ENCODE assay signal across 19 cellular contexts in the genomic region with DNA sequence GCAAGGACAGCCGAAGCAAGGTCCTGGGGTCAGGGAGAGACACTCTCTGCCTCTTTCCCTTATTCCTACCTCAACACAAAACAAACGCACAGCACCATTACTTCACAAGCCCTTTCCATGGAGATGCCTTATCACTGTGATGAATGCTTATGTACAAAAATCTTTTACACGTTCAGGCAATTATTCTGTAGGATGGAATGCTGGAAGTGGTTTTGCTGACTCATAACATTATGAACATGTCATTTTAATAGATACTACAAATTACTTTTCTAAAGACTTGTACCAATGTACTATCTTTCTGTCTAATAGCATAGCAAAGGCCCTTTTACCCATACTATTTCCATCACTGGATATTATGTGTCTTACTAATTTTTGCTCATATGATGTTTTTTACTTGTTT.
A peak's percentile ranks its signal among the peaks of the same experiment; 100 is the strongest.
DNase-seq lines count a peak whose midpoint lies in the region; ATAC-seq, FAIRE-seq and TF ChIP-seq lines count a peak whose summit lies in the region.
"Had no signal": no experiment of that assay in that cellular context is flagged by ENCODE, and none has a peak within 500 bp of the region (broad histone marks: within the 10 kb centered on the region; RNA-seq: fewer than 3 reads in every experiment).

No MANE protein-coding gene starts in this region.

- H3K4me2 ChIP-seq in HepG2 (ENCODE audit: low read depth, low read length) (no peak overlapping the region), SK-N-SH (no peak overlapping the region)

- H3K9ac ChIP-seq in HepG2 (ENCODE audit: insufficient read depth, low read depth, low read length) (no peak overlapping the region), SK-N-SH (no peak overlapping the region)

- H2AFZ ChIP-seq in HepG2 (ENCODE audit: low read length) = no peak overlapping the region
- H2AFZ ChIP-seq in SK-N-SH (ENCODE audit: low read depth) = no peak overlapping the region

- H3K4me1 Mint-ChIP-seq in stimulated activated memory B cell treated with anti-CD40 and anti-IgM and Interleukin-4, amounts not matched to agents 10 μg/mL and 1 μg/mL and 100 μg/mL, for 72 hours = no peaks in the 10 kb centered on the region
- H3K4me1 Mint-ChIP-seq in glutamatergic neuron (ENCODE audit: low read depth, unreplicated experiment) = peaks cover 12% of the 10 kb centered on the region
- H3K4me1 Mint-ChIP-seq: memory B cell; natural killer cell; stimulated activated naive B cell treated with anti-CD40 and anti-IgM and Interleukin-4, amounts not matched to agents 10 μg/mL and 1 μg/mL and 100 μg/mL, for 72 hours had no signal

- no TSS peak for BruUV-seq in HepG2 (replicated peaks; lab: Mats Ljungman, UMichigan)

- TF ChIP-seq EP300 in HepG2 (IDR thresholded peaks at IDR 0.05; ENCODE audit: low read depth in 2 of 2, low read length in 2 of 2) = no peak
- no peak for TF ChIP-seq EP300 in HepG2 (CRISPR knock-in tag; IDR thresholded peaks at IDR 0.05; ENCODE audit: borderline replicate concordance)
- TF ChIP-seq EP300 in SK-N-SH (IDR thresholded peaks at IDR 0.05; ENCODE audit: borderline replicate concordance in 1 of 2, low read depth in 1 of 2, low read length in 1 of 2) = no peak

- no peaks in the 10 kb centered on the region for H3K36me3 ChIP-seq in HepG2 (replicated peaks in 1 of 2; ENCODE audit: control insufficient read depth in 1 of 2, insufficient read depth in 2 of 2, low read length in 2 of 2)
- no peaks in the 10 kb centered on the region for H3K36me3 ChIP-seq in right lobe of liver
- peaks cover 3 to 4% of the 10 kb centered on the region in 2 experiments for H3K36me3 ChIP-seq in SK-N-SH (replicated peaks in 1 of 2; ENCODE audit: control insufficient read depth in 1 of 2, insufficient read depth in 2 of 2, low read length in 1 of 2)
- no peaks in the 10 kb centered on the region for H3K36me3 ChIP-seq in HAP-1 (replicated peaks)
- H3K36me3 ChIP-seq: spleen, transverse colon had no signal

- H3K27ac ChIP-seq in HepG2 (ENCODE audit: extremely low read length, insufficient read depth, low read length) (no peak overlapping the region), right lobe of liver (no peak overlapping the region), SK-N-SH (ENCODE audit: low read depth in 2 of 2, low read length in 1 of 2) (no peak overlapping the region)
- H3K27ac ChIP-seq: spleen, transverse colon had no signal

- H3K9me3 ChIP-seq in HepG2 (ENCODE audit: low read length) = no peaks in the 10 kb centered on the region
- no peaks in the 10 kb centered on the region for H3K9me3 ChIP-seq in right lobe of liver
- no peaks in the 10 kb centered on the region for H3K9me3 ChIP-seq in SK-N-SH
- H3K9me3 ChIP-seq in HAP-1 = no peaks in the 10 kb centered on the region
- H3K9me3 ChIP-seq: spleen, transverse colon had no signal

- intact Hi-C loops in HepG2 (cut with micrococcal nuclease; ENCODE audit: unreplicated experiment) (no loop called here), right lobe of liver (cut with DNase I) (no loop called here)

- no peaks in the 10 kb centered on the region for H3K36me3 Mint-ChIP-seq in stimulated activated memory B cell treated with anti-CD40 and anti-IgM and Interleukin-4, amounts not matched to agents 10 μg/mL and 1 μg/mL and 100 μg/mL, for 72 hours
- H3K36me3 Mint-ChIP-seq in glutamatergic neuron (ENCODE audit: unreplicated experiment) = no peaks in the 10 kb centered on the region
- H3K36me3 Mint-ChIP-seq: activated naive CD4-positive, alpha-beta T cell treated with anti-CD3 and anti-CD28 coated beads, Interleukin-2, amount 50 U/mL, for 72 hours; memory B cell; natural killer cell; stimulated activated naive B cell treated with anti-CD40 and anti-IgM and Interleukin-4, amounts not matched to agents 10 μg/mL and 1 μg/mL and 100 μg/mL, for 72 hours had no signal

- H3K9me2 ChIP-seq in SK-N-SH = no peaks in the 10 kb centered on the region

- CTCF ChIA-PET in HepG2 (lab: Yijun Ruan, JAX; ENCODE audit: low intra/inter-chr PET ratio, low total read pairs) = no interaction called here
- CTCF ChIA-PET in SK-N-SH (lab: Yijun Ruan, JAX) = interaction anchor here (1.0 to 1.5 kb wide), 2 partner anchors 31 to 853 kb away, joined by 3 read pairs; no protein-coding TSS in a partner anchor

- TF ChIP-seq POLR2A in HepG2 (IDR thresholded peaks at IDR 0.05; ENCODE audit: insufficient read depth in 1 of 2, low read depth in 2 of 2, low read length in 2 of 2) (no peak), right lobe of liver (IDR thresholded peaks at IDR 0.05) (no peak)

- H3K4me3 ChIP-seq in HepG2 (replicated peaks in 1 of 3; ENCODE audit: insufficient read depth in 1 of 3, low read depth in 2 of 3, low read length in 3 of 3) = no peak overlapping the region
- no peak overlapping the region for H3K4me3 ChIP-seq in right lobe of liver
- no peak overlapping the region for H3K4me3 ChIP-seq in SK-N-SH (ENCODE audit: low read depth in 2 of 2, low read length in 1 of 2)
- H3K4me3 ChIP-seq in HAP-1 = no peak overlapping the region
- H3K4me3 ChIP-seq: spleen, transverse colon had no signal

- no peaks in the 10 kb centered on the region for H3F3A ChIP-seq in SK-N-SH (replicated peaks; ENCODE audit: insufficient read depth)

- no peak for TF ChIP-seq RAD21 in HepG2 (CRISPR knock-in tag; IDR thresholded peaks at IDR 0.05)
- no peak for TF ChIP-seq RAD21 in SK-N-SH (IDR thresholded peaks at IDR 0.05; ENCODE audit: low read length)

- 13% methylated on average over 3 of the region's 3 CpGs for WGBS in HepG2 (ENCODE audit: low lambda C conversion rate)
- 80% methylated on average over 3 of the region's 3 CpGs for WGBS in right lobe of liver (ENCODE audit: insufficient coverage, low coverage, low lambda C conversion rate, missing lambda C conversion rate)
- 57% methylated on average over 3 of the region's 3 CpGs for WGBS in SK-N-SH (ENCODE audit: low lambda C conversion rate)

- ATAC-seq in HepG2 = no peak
- ATAC-seq in right lobe of liver = no peak
- no peak for ATAC-seq in HG03095 (IDR thresholded peaks at IDR 0.05; ENCODE audit: unreplicated experiment)
- ATAC-seq in stimulated activated memory B cell treated with anti-CD40 and anti-IgM and Interleukin-4, amounts not matched to agents 10 μg/mL and 1 μg/mL and 100 μg/mL, for 72 hours = no peak
- ATAC-seq: activated naive CD4-positive, alpha-beta T cell treated with anti-CD3 and anti-CD28 coated beads, Interleukin-2, amount 50 U/mL, for 72 hours; natural killer cell; stimulated activated naive B cell treated with anti-CD40 and anti-IgM and Interleukin-4, amounts not matched to agents 10 μg/mL and 1 μg/mL and 100 μg/mL, for 72 hours had no signal

- no peaks in the 10 kb centered on the region for H3K79me2 ChIP-seq in HepG2 (ENCODE audit: insufficient read depth, low read length)
- H3K79me2 ChIP-seq in SK-N-SH (ENCODE audit: insufficient read depth) = no peaks in the 10 kb centered on the region

- peaks cover 22% of the 10 kb centered on the region for H3K27me3 Mint-ChIP-seq in stimulated activated memory B cell treated with anti-CD40 and anti-IgM and Interleukin-4, amounts not matched to agents 10 μg/mL and 1 μg/mL and 100 μg/mL, for 72 hours
- H3K27me3 Mint-ChIP-seq in glutamatergic neuron (ENCODE audit: unreplicated experiment) = peaks cover 2% of the 10 kb centered on the region

- H3K4me1 ChIP-seq in HepG2 (ENCODE audit: insufficient read depth, low read length) (peaks cover 12% of the 10 kb centered on the region), right lobe of liver (peaks cover 0 to 16% (median 4%) of the 10 kb centered on the region in 4 donors), SK-N-SH (ENCODE audit: control insufficient read depth in 1 of 2, insufficient read depth in 2 of 2, low read depth in 1 of 2, low read length in 1 of 2) (peaks cover 3 to 8% of the 10 kb centered on the region in 2 experiments; a peak in 2 of 4 replicates), HAP-1 (no peaks in the 10 kb centered on the region)
- H3K4me1 ChIP-seq: spleen had no signal

- in situ Hi-C loops in HepG2 (cut with HindIII; ENCODE audit: extremely low pct_ligation_motif_present, low pct_unique_long_range_greater_than_20kb) = no loop called here
- in situ Hi-C loops in HAP-1 (cut with MboI; ENCODE audit: low sequenced_read_pairs) = loop anchor here (25.0 kb wide), 4 partner anchors 212 to 862 kb away; no protein-coding TSS in a partner anchor

- no peaks in the 10 kb centered on the region for H4K20me1 ChIP-seq in HepG2 (ENCODE audit: insufficient read depth, low read length)
- no peaks in the 10 kb centered on the region for H4K20me1 ChIP-seq in SK-N-SH (ENCODE audit: insufficient read depth)

- H3K27ac Mint-ChIP-seq in stimulated activated memory B cell treated with anti-CD40 and anti-IgM and Interleukin-4, amounts not matched to agents 10 μg/mL and 1 μg/mL and 100 μg/mL, for 72 hours = no peak overlapping the region
- no peak overlapping the region for H3K27ac Mint-ChIP-seq in glutamatergic neuron (ENCODE audit: unreplicated experiment)
- H3K27ac Mint-ChIP-seq: activated naive CD4-positive, alpha-beta T cell treated with anti-CD3 and anti-CD28 coated beads, Interleukin-2, amount 50 U/mL, for 72 hours; memory B cell; natural killer cell; stimulated activated naive B cell treated with anti-CD40 and anti-IgM and Interleukin-4, amounts not matched to agents 10 μg/mL and 1 μg/mL and 100 μg/mL, for 72 hours had no signal

- DNase-seq in HepG2 (ENCODE audit: low spot score) (no peak), right lobe of liver (no peak), SK-N-SH (no peak), fibroblast of gingiva (ENCODE audit: low read depth) (peak; percentile 12), HAP-1 (ENCODE audit: low spot score in 2 of 2) (no peak), glutamatergic neuron (no peak)
- DNase-seq: activated T-cell treated with anti-CD3 and anti-CD28 coated beads, Interleukin-2, amount 50 U/mL, for 1 hour; DMS79; effector memory CD4-positive, alpha-beta T cell; natural killer cell; NCI-H526; posterior cingulate gyrus; spleen; stimulated activated naive B cell treated with anti-CD40 and anti-IgM and Interleukin-4, amounts not matched to agents 10 μg/mL and 1 μg/mL and 100 μg/mL, for 72 hours; transverse colon had no signal

- H3K27me3 ChIP-seq in HepG2 (ENCODE audit: control insufficient read depth in 1 of 2, insufficient read depth in 2 of 2, low read length in 2 of 2) (no peaks in the 10 kb centered on the region; a peak in 1 of 5 replicates), right lobe of liver (no peaks in the 10 kb centered on the region), SK-N-SH (ENCODE audit: insufficient read depth) (no peaks in the 10 kb centered on the region), HAP-1 (ENCODE audit: low read depth) (no peaks in the 10 kb centered on the region)
- H3K27me3 ChIP-seq: spleen, transverse colon had no signal

- POLR2A ChIA-PET in HepG2 (lab: Yijun Ruan, JAX) = no interaction called here
- POLR2A ChIA-PET in SK-N-SH (lab: Yijun Ruan, JAX) = no interaction called here

- no peak for FAIRE-seq in HepG2 (lab: Jason Lieb, UNC)

- no peak for TF ChIP-seq CTCF in HepG2 (CRISPR knock-in tag; IDR thresholded peaks at IDR 0.05)
- no peak for TF ChIP-seq CTCF in right lobe of liver (IDR thresholded peaks at IDR 0.05)
- no peak for TF ChIP-seq CTCF in SK-N-SH (IDR thresholded peaks at IDR 0.05)
- no peak for TF ChIP-seq CTCF in glutamatergic neuron (IDR thresholded peaks at IDR 0.05; ENCODE audit: partially characterized antibody, unreplicated experiment)

- no peaks in the 10 kb centered on the region for H3K9me3 Mint-ChIP-seq in stimulated activated memory B cell treated with anti-CD40 and anti-IgM and Interleukin-4, amounts not matched to agents 10 μg/mL and 1 μg/mL and 100 μg/mL, for 72 hours
- no peaks in the 10 kb centered on the region for H3K9me3 Mint-ChIP-seq in glutamatergic neuron (ENCODE audit: unreplicated experiment)
- H3K9me3 Mint-ChIP-seq: activated naive CD4-positive, alpha-beta T cell treated with anti-CD3 and anti-CD28 coated beads, Interleukin-2, amount 50 U/mL, for 72 hours; memory B cell; natural killer cell; stimulated activated naive B cell treated with anti-CD40 and anti-IgM and Interleukin-4, amounts not matched to agents 10 μg/mL and 1 μg/mL and 100 μg/mL, for 72 hours had no signal

- H3K4me3 Mint-ChIP-seq in stimulated activated memory B cell treated with anti-CD40 and anti-IgM and Interleukin-4, amounts not matched to agents 10 μg/mL and 1 μg/mL and 100 μg/mL, for 72 hours = no peak overlapping the region
- no peak overlapping the region for H3K4me3 Mint-ChIP-seq in glutamatergic neuron (ENCODE audit: unreplicated experiment)
- H3K4me3 Mint-ChIP-seq: memory B cell; natural killer cell; stimulated activated naive B cell treated with anti-CD40 and anti-IgM and Interleukin-4, amounts not matched to agents 10 μg/mL and 1 μg/mL and 100 μg/mL, for 72 hours had no signal

Comparison
In these comparisons a context has a peak if more than half of its experiments do, and no peak if none do; other contexts are left out.
1. Of the 25 proteins assayed by ChIP-seq in both HepG2 and SK-N-SH: peak only in HepG2: none; only in SK-N-SH: PBX3; in both: none; in neither: 24.